In the genomic region with DNA sequence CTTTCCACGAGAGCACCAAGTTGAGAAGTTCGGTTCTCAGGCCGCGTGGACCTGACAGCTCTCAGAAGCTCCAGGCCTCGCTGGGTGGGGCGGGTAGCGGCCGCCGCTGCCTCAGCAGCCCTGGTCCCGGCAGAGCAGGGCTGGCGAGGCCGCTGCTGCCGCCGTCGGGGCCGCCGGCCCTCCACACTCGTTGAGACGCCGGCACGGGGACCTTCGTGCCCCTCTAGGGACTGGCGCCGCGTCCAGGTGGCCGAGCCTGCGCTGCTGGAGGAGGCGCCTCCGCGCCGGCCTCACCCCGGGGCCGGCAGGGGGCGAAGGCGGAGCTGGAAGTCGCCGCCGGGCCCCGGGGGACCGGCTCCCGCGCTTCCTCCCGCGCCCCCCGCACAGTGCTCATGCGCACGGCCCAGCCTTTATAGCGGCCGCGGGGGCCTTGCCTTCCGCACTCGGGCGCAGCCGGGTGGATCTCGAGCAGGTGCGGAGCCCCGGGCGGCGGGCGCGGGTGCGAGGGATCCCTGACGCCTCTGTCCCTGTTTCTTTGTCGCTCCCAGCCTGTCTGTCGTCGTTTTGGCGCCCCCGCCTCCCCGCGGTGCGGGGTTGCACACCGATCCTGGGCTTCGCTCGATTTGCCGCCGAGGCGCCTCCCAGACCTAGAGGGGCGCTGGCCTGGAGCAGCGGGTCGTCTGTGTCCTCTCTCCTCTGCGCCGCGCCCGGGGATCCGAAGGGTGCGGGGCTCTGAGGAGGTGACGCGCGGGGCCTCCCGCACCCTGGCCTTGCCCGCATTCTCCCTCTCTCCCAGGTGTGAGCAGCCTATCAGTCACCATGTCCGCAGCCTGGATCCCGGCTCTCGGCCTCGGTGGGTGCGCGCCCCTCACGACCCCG, we compare ENCODE assay signal across 8 cellular contexts. TPM values are rescaled to one million over a fixed set of nuclear protein-coding genes. Genes with fewer than 3 reads are reported as not detected.
A peak's percentile ranks its signal among the peaks of the same experiment; 100 is the strongest.
DNase-seq lines count a peak whose midpoint lies in the region; ATAC-seq and TF ChIP-seq lines count a peak whose summit lies in the region.

A gene (plus strand): TSS at position 440 of the 879 bp plus-strand sequence. CDS start 380 bp downstream, at position 820.

- in situ Hi-C loops in GM13976 (cut with MboI; ENCODE audit: low sequenced_read_pairs, unreplicated experiment): no loop called here

- peaks cover 24% of the 10 kb centered on the region for H3K4me1 Mint-ChIP-seq in activated B cell treated with CpG ODN at 0.5 μM for 24 hours
- peaks cover 0 to 15% of the 10 kb centered on the region in 2 donors for H3K4me1 Mint-ChIP-seq in natural killer cell

- H3K9me3 Mint-ChIP-seq in activated B cell treated with CpG ODN at 0.5 μM for 24 hours (no peaks in the 10 kb centered on the region), natural killer cell (no peaks in the 10 kb centered on the region)

- peak within 1 kb of the TSS; percentile 35 for H3K27ac Mint-ChIP-seq in activated B cell treated with CpG ODN at 0.5 μM for 24 hours
- no peak within 1 kb of the TSS for H3K27ac Mint-ChIP-seq in natural killer cell

- H3K27me3 Mint-ChIP-seq in activated B cell treated with CpG ODN at 0.5 μM for 24 hours: peaks cover 11% of the 10 kb centered on the region
- peaks cover 46 to 54% of the 10 kb centered on the region in 2 donors for H3K27me3 Mint-ChIP-seq in natural killer cell (ENCODE audit: low read depth in 2 of 2)

- DNase-seq in GM13976 (ENCODE audit: low spot score) (peak; percentile 88), NCI-H1105 (lab: John Stamatoyannopoulos, UW) (peak; percentile 67), activated B cell treated with CpG ODN at 0.5 μM for 24 hours (peak; percentile 66), epithelial cell of esophagus (ENCODE audit: low read depth) (no peak), natural killer cell (peak; percentile 18), NCI-H226 (no peak)

- H3K27ac ChIP-seq in 22Rv1: no peak within 1 kb of the TSS

- intact Hi-C loops in activated B cell treated with CpG ODN at 0.5 μM for 24 hours (cut with micrococcal nuclease) (loop anchor here (1.0 to 10.0 kb wide), 4 partner anchors 20 to 1330 kb away; a partner anchor contains a TSS), natural killer cell (cut with micrococcal nuclease) (no loop called here)

- CTCF ChIA-PET in activated B cell treated with CpG ODN at 0.5 μM for 24 hours (lab: Charles Lee): interaction anchor here (1.0 to 1.4 kb wide), 3 partner anchors 11 to 31 kb away, joined by 3 to 4 read pairs (median 4); no protein-coding TSS in a partner anchor

- TF ChIP-seq CTCF in 22Rv1 (IDR thresholded peaks at IDR 0.05): peak; percentile 61
- TF ChIP-seq CTCF in GM13976 (IDR thresholded peaks at IDR 0.05; ENCODE audit: borderline replicate concordance, control extremely low read depth, extremely low read depth, insufficient read depth, missing control alignments): peak; percentile 35
- no peak for TF ChIP-seq CTCF in activated B cell treated with CpG ODN at 0.5 μM for 24 hours (IDR thresholded peaks at IDR 0.05)
- no peak for TF ChIP-seq CTCF in epithelial cell of esophagus (IDR thresholded peaks at IDR 0.05; ENCODE audit: insufficient read depth, low read depth, low read length, missing control alignments)
- TF ChIP-seq CTCF in natural killer cell (IDR thresholded peaks at IDR 0.05): peak; percentile 38

- H3K4me3 Mint-ChIP-seq in activated B cell treated with CpG ODN at 0.5 μM for 24 hours: peak within 1 kb of the TSS; percentile 88
- H3K4me3 Mint-ChIP-seq in natural killer cell: peak within 1 kb of the TSS; percentile 89

- POLR2A ChIA-PET in activated B cell treated with CpG ODN at 0.5 μM for 24 hours (lab: Charles Lee): no interaction called here

- peak within 1 kb of the TSS; percentile 37 for H3K4me3 ChIP-seq in epithelial cell of esophagus (ENCODE audit: low read length)

- no peaks in the 10 kb centered on the region for H3K36me3 Mint-ChIP-seq in activated B cell treated with CpG ODN at 0.5 μM for 24 hours (ENCODE audit: low read depth)
- H3K36me3 Mint-ChIP-seq in natural killer cell: no peaks in the 10 kb centered on the region

- ATAC-seq in HG02623 (IDR thresholded peaks at IDR 0.05; ENCODE audit: unreplicated experiment) (peak; percentile 59), activated B cell treated with CpG ODN at 0.5 μM for 24 hours (ENCODE audit: low read depth) (peak; percentile 76), natural killer cell (peak; percentile 68 to 83 (median 78))

RNA-seq across cellular contexts. Expression of the gene that starts here (rescaled TPM):
- total RNA-seq in activated B cell treated with CpG ODN at 0.5 μM for 24 hours (10.2 and 10.4 TPM in 2 replicates), natural killer cell (under 1 TPM in 2 of 3 donors, not detected in 1; 0.27 to 0.73 TPM)

Comparison
In these comparisons a context has a peak if more than half of its experiments do, and no peak if none do; other contexts are left out.
1. Peak in DNase-seq and ATAC-seq in natural killer cell; RNA of the gene not detected or under 1 TPM.
2. CTCF ChIP-seq: peak in 22Rv1 (single experiment), GM13976 (single experiment) and natural killer cell (single experiment); none in activated B cell treated with CpG ODN at 0.5 μM for 24 hours (single experiment) and epithelial cell of esophagus (single experiment).
3. DNase-seq: peak in GM13976 (single experiment), NCI-H1105 (single experiment) and activated B cell treated with CpG ODN at 0.5 μM for 24 hours (single experiment); none in epithelial cell of esophagus (single experiment) and NCI-H226 (single experiment).
4. Peak in every context shown above with its lines, with median percentiles within 50 percentile points of each other: ATAC-seq.